8 cellular contexts compared by ENCODE assay signal in genomic region chr3:197847866-197848401, GRCh38. TPM values are rescaled to one million over a fixed set of nuclear protein-coding genes. Genes with fewer than 3 reads are reported as not detected.
DNase-seq lines count a peak whose midpoint lies in the region; ATAC-seq, FAIRE-seq and TF ChIP-seq lines count a peak whose summit lies in the region.

No MANE protein-coding gene starts in this region.

- no peaks in the 10 kb centered on the region for H3F3A ChIP-seq in OCI-LY1 (ENCODE audit: insufficient read depth, low read length)

- TF ChIP-seq CTCF in breast epithelium (IDR thresholded peaks at IDR 0.05) (no peak), mammary epithelial cell (conservative IDR thresholded peaks at IDR 0.05 in 1 of 2, IDR thresholded peaks at IDR 0.05 in 1 of 2; ENCODE audit: extremely low read depth in 1 of 2, insufficient read depth in 1 of 2, low read depth in 1 of 2, low read length in 2 of 2) (no peak), OCI-LY1 (IDR thresholded peaks at IDR 0.05; ENCODE audit: low read length) (no peak)

- in situ Hi-C loops in mammary epithelial cell (cut with MboI; ENCODE audit: low sequenced_read_pairs in 2 of 2), result no loop called here

- WGBS in mammary epithelial cell (ENCODE audit: low coverage, missing lambda C conversion rate), result 95% methylated on average over 8 of the region's 8 CpGs
- WGBS in small intestine, 3 donors, result 24 to 30% (median 26%) methylated on average over 8 of the region's 8 CpGs

- ATAC-seq in HG02870 (IDR thresholded peaks at IDR 0.05; ENCODE audit: unreplicated experiment) (peak; percentile 79), GM19452 (IDR thresholded peaks at IDR 0.05; ENCODE audit: unreplicated experiment) (no peak)

- H2AFZ ChIP-seq in mammary epithelial cell (ENCODE audit: low read depth, low read length), result no peak overlapping the region
- peak overlapping the region; percentile 5; the same call in 1 of the 2 replicates for H2AFZ ChIP-seq in OCI-LY1 (ENCODE audit: low read length)

- H3K79me2 ChIP-seq in mammary epithelial cell (ENCODE audit: insufficient read depth, low read length), result no peaks in the 10 kb centered on the region
- no peaks in the 10 kb centered on the region for H3K79me2 ChIP-seq in OCI-LY1 (ENCODE audit: insufficient read depth, low read length)

- intact Hi-C loops in breast epithelium (cut with DNase I; ENCODE audit: low total_unique reads), result no loop called here
- intact Hi-C loops in mammary epithelial cell (cut with micrococcal nuclease), result no loop called here

- H3K9me3 ChIP-seq in breast epithelium (no peaks in the 10 kb centered on the region), mammary epithelial cell (replicated peaks; ENCODE audit: insufficient read depth, low read length) (no peaks in the 10 kb centered on the region), OCI-LY1 (ENCODE audit: low read length) (no peaks in the 10 kb centered on the region), duodenal mucosa (ENCODE audit: control insufficient read depth in 1 of 2, low read length in 2 of 2) (no peaks in the 10 kb centered on the region), small intestine (ENCODE audit: control insufficient read depth, low read depth) (no peaks in the 10 kb centered on the region)

- H3K36me3 ChIP-seq in breast epithelium, result peaks cover 7% of the 10 kb centered on the region
- H3K36me3 ChIP-seq in mammary epithelial cell (ENCODE audit: insufficient read depth, low read length), result peaks cover 8% of the 10 kb centered on the region
- peaks cover 86% of the 10 kb centered on the region for H3K36me3 ChIP-seq in OCI-LY1 (ENCODE audit: insufficient read depth, low read length)
- H3K36me3 ChIP-seq in duodenal mucosa (ENCODE audit: control insufficient read depth in 1 of 2, insufficient read depth in 2 of 2, low read length in 2 of 2), result peaks cover 6 to 31% of the 10 kb centered on the region in 2 donors
- peaks cover 8 to 10% of the 10 kb centered on the region in 2 donors for H3K36me3 ChIP-seq in small intestine (ENCODE audit: control insufficient read depth in 2 of 2, insufficient read depth in 2 of 2, low read length in 2 of 2)

- CTCF ChIA-PET in mammary epithelial cell (lab: Charles Lee; ENCODE audit: low non-redundant PET), result no interaction called here

- BruUV-seq in mammary epithelial cell (replicated peaks; lab: Mats Ljungman, UMichigan), result no TSS peak

- no peak overlapping the region for H3K4me2 ChIP-seq in mammary epithelial cell (ENCODE audit: insufficient read depth, low read depth, low read length)
- peak overlapping the region; percentile 57 for H3K4me2 ChIP-seq in OCI-LY1 (ENCODE audit: low read length)

- no peak for FAIRE-seq in small intestine (lab: Jason Lieb, UNC)

- H3K4me3 ChIP-seq in breast epithelium, result peak overlapping the region; percentile 11 to 31 (median 19)
- H3K4me3 ChIP-seq in mammary epithelial cell (replicated peaks in 1 of 3; ENCODE audit: insufficient read depth in 1 of 3, low read depth in 2 of 3, low read length in 3 of 3), result no peak overlapping the region
- H3K4me3 ChIP-seq in OCI-LY1 (ENCODE audit: low read depth, low read length, poor library complexity, severe bottlenecking), result peak overlapping the region; percentile 33
- peak overlapping the region; percentile 40 to 61 for H3K4me3 ChIP-seq in duodenal mucosa (ENCODE audit: low read depth in 1 of 2, low read length in 2 of 2)
- peak overlapping the region in 1 of 2 donors; percentile 11 for H3K4me3 ChIP-seq in small intestine (ENCODE audit: low read depth in 1 of 2, low read length in 2 of 2)

- no peaks in the 10 kb centered on the region for H3K27me3 ChIP-seq in breast epithelium
- H3K27me3 ChIP-seq in mammary epithelial cell (ENCODE audit: insufficient read depth, low read length), result no peaks in the 10 kb centered on the region
- no peaks in the 10 kb centered on the region for H3K27me3 ChIP-seq in OCI-LY1 (ENCODE audit: insufficient read depth, low read length)
- H3K27me3 ChIP-seq in duodenal mucosa (ENCODE audit: control insufficient read depth in 1 of 2, insufficient read depth in 2 of 2, low read length in 2 of 2), result no peaks in the 10 kb centered on the region
- H3K27me3 ChIP-seq in small intestine (ENCODE audit: control insufficient read depth in 2 of 2, insufficient read depth in 2 of 2, low read length in 2 of 2), result no peaks in the 10 kb centered on the region

- no peak for DNase-seq in breast epithelium (ENCODE audit: low spot score in 2 of 2)
- no peak for DNase-seq in mammary epithelial cell
- DNase-seq in small intestine, result peak; percentile 74
- no peak for DNase-seq in DMS114 treated with DMSO at 0.1 percent for 48 hours (lab: John Stamatoyannopoulos, UW; ENCODE audit: unreplicated experiment)

- H3K4me1 ChIP-seq in breast epithelium (no peaks in the 10 kb centered on the region), mammary epithelial cell (ENCODE audit: insufficient read depth, low read length) (no peaks in the 10 kb centered on the region), OCI-LY1 (ENCODE audit: insufficient read depth, low read length, severe bottlenecking) (peaks cover 33% of the 10 kb centered on the region), duodenal mucosa (ENCODE audit: control insufficient read depth in 1 of 2, insufficient read depth in 2 of 2, low read length in 2 of 2) (peaks cover 7 to 13% of the 10 kb centered on the region in 2 donors), small intestine (ENCODE audit: control insufficient read depth in 2 of 2, insufficient read depth in 1 of 2, low read depth in 1 of 2, low read length in 1 of 2) (peaks cover 0 to 2% of the 10 kb centered on the region in 2 donors)

- dilution Hi-C loops in mammary epithelial cell (cut with HindIII; ENCODE audit: low sequenced_read_pairs), result no loop called here

- no peak overlapping the region for H3K27ac ChIP-seq in breast epithelium
- no peak overlapping the region for H3K27ac ChIP-seq in mammary epithelial cell (ENCODE audit: insufficient read depth, low read depth, low read length)
- peak overlapping the region; percentile 54 for H3K27ac ChIP-seq in OCI-LY1 (ENCODE audit: low read depth, low read length, poor library complexity, severe bottlenecking)
- H3K27ac ChIP-seq in duodenal mucosa (ENCODE audit: low read depth, low read length), result no peak overlapping the region
- peak overlapping the region; percentile 41 to 87 for H3K27ac ChIP-seq in small intestine (ENCODE audit: low read depth in 1 of 2, low read length in 1 of 2)

- H4K20me1 ChIP-seq in mammary epithelial cell (ENCODE audit: insufficient read depth, low read length) (no peaks in the 10 kb centered on the region), OCI-LY1 (ENCODE audit: insufficient read depth, low read length) (no peaks in the 10 kb centered on the region)

- TF ChIP-seq POLR2A in breast epithelium (IDR thresholded peaks at IDR 0.05), result no peak

- H3K9ac ChIP-seq in mammary epithelial cell (ENCODE audit: insufficient read depth, low read length) (no peak overlapping the region), OCI-LY1 (ENCODE audit: low read length) (peak overlapping the region; percentile 41), duodenal mucosa (ENCODE audit: low read depth in 1 of 2, low read length in 2 of 2) (no peak overlapping the region)

- no peaks in the 10 kb centered on the region for H3K9me2 ChIP-seq in OCI-LY1 (ENCODE audit: low read depth, low read length)

RNA-seq across cellular contexts. Expression of gene LRCH3, which starts 56.9 kb away (rescaled TPM):
- 10 to 100 TPM; 41.6 to 61.0 (median 49.8) TPM for total RNA-seq in breast epithelium
- 10 to 100 TPM; 45.8 to 49.0 TPM for total RNA-seq in mammary epithelial cell
- 19.1 TPM for polyA plus RNA-seq in mammary epithelial cell
- polyA minus RNA-seq in mammary epithelial cell, result 123 TPM
- polyA plus RNA-seq in small intestine, result 10 to 100 TPM in 1 of 3 donors, 1 to 10 TPM in 2; 4.6 to 25.4 (median 6.7) TPM

Comparison
In these comparisons a context has a peak if more than half of its experiments do, and no peak if none do; other contexts are left out.
1. H3K4me3 ChIP-seq: peak in breast epithelium (3 of 3), OCI-LY1 (single experiment) and duodenal mucosa (2 of 2); none in mammary epithelial cell (0 of 3).
2. H3K27ac ChIP-seq: peak in OCI-LY1 (single experiment) and small intestine (2 of 2); none in breast epithelium (0 of 2), mammary epithelial cell (single experiment) and duodenal mucosa (single experiment).